ENCODE assay signal across 11 cellular contexts in genomic region chr1:206554833-206555472, GRCh38. TPM values are rescaled to one million over a fixed set of nuclear protein-coding genes. Genes with fewer than 3 reads are reported as not detected.
A peak's percentile ranks its signal among the peaks of the same experiment; 100 is the strongest.
DNase-seq lines count a peak whose midpoint lies in the region; ATAC-seq, FAIRE-seq and TF ChIP-seq lines count a peak whose summit lies in the region.
"Had no signal": no experiment of that assay in that cellular context is flagged by ENCODE, and none has a peak within 500 bp of the region (broad histone marks: within the 10 kb centered on the region; RNA-seq: fewer than 3 reads in every experiment).

No MANE protein-coding gene starts in this region.

- H3K9me3 ChIP-seq in HepG2 (ENCODE audit: low read length) (no peaks in the 10 kb centered on the region), right lobe of liver (no peaks in the 10 kb centered on the region), transverse colon (no peaks in the 10 kb centered on the region)
- H3K9me3 ChIP-seq: ascending aorta had no signal

- TF ChIP-seq POLR2A in HepG2 (IDR thresholded peaks at IDR 0.05; ENCODE audit: insufficient read depth in 1 of 2, low read depth in 2 of 2, low read length in 2 of 2) (no peak), right lobe of liver (IDR thresholded peaks at IDR 0.05) (no peak), transverse colon (IDR thresholded peaks at IDR 0.05) (no peak)

- CTCF ChIA-PET in HepG2 (lab: Yijun Ruan, JAX; ENCODE audit: low intra/inter-chr PET ratio, low total read pairs) = no interaction called here
- CTCF ChIA-PET in activated CD8-positive, alpha-beta T cell treated with anti-CD3 and anti-CD28 coated beads for 36 hours (lab: Charles Lee) = interaction anchor here (1.1 to 24.5 kb wide), 15 partner anchors 10 to 109 kb away, joined by 3 to 583 read pairs (median 6); partner anchors contain the start of genes DYRK3, EIF2D, IKBKE and RASSF5

- ATAC-seq in HepG2 (no peak), right lobe of liver (no peak), memory B cell (ENCODE audit: low read depth) (no peak)
- ATAC-seq in activated CD8-positive, alpha-beta T cell treated with anti-CD3 and anti-CD28 coated beads for 36 hours = no peak

- POLR2A ChIA-PET in HepG2 (lab: Yijun Ruan, JAX) = no interaction called here
- POLR2A ChIA-PET in activated CD8-positive, alpha-beta T cell treated with anti-CD3 and anti-CD28 coated beads for 36 hours (lab: Charles Lee) = interaction anchor here (0.8 to 26.8 kb wide), 10 partner anchors 10 to 247 kb away, joined by 3 to 1021 read pairs (median 6); partner anchors contain the start of gene RASSF5

- no peak for TF ChIP-seq CTCF in HepG2 (CRISPR knock-in tag; IDR thresholded peaks at IDR 0.05)
- no peak for TF ChIP-seq CTCF in right lobe of liver (IDR thresholded peaks at IDR 0.05)
- no peak for TF ChIP-seq CTCF in activated CD8-positive, alpha-beta T cell treated with anti-CD3 and anti-CD28 coated beads for 36 hours (IDR thresholded peaks at IDR 0.05)
- no peak for TF ChIP-seq CTCF in transverse colon (IDR thresholded peaks at IDR 0.05)

- H3K4me1 ChIP-seq in HepG2 (ENCODE audit: insufficient read depth, low read length) = peaks cover 44% of the 10 kb centered on the region
- H3K4me1 ChIP-seq in right lobe of liver = peaks cover 0 to 55% (median 21%) of the 10 kb centered on the region in 4 donors
- peaks cover 2 to 44% (median 21%) of the 10 kb centered on the region in 4 donors for H3K4me1 ChIP-seq in transverse colon

- H3K4me3 Mint-ChIP-seq in activated CD8-positive, alpha-beta T cell treated with anti-CD3 and anti-CD28 coated beads for 36 hours = peak overlapping the region; percentile 96
- H3K4me3 Mint-ChIP-seq in memory B cell = peak overlapping the region; percentile 22

- H3K36me3 Mint-ChIP-seq in activated CD8-positive, alpha-beta T cell treated with anti-CD3 and anti-CD28 coated beads for 36 hours (ENCODE audit: low read depth) = peaks cover 27% of the 10 kb centered on the region
- H3K36me3 Mint-ChIP-seq in memory B cell = no peaks in the 10 kb centered on the region

- FAIRE-seq in HepG2 (lab: Jason Lieb, UNC) = no peak

- no peak overlapping the region for H3K9ac ChIP-seq in HepG2 (ENCODE audit: insufficient read depth, low read depth, low read length)

- H3K27me3 ChIP-seq in HepG2 (ENCODE audit: control insufficient read depth in 1 of 2, insufficient read depth in 2 of 2, low read length in 2 of 2) = peaks cover 1 to 25% of the 10 kb centered on the region in 2 experiments; a peak in 4 of 5 replicates
- H3K27me3 ChIP-seq in right lobe of liver = no peaks in the 10 kb centered on the region
- no peaks in the 10 kb centered on the region for H3K27me3 ChIP-seq in transverse colon
- H3K27me3 ChIP-seq: ascending aorta had no signal

- BruUV-seq in HepG2 (replicated peaks; lab: Mats Ljungman, UMichigan) = no TSS peak

- H3K4me2 ChIP-seq in HepG2 (ENCODE audit: low read depth, low read length) = 0 out of 2 replicates have a peak overlapping the region, but pooled peaks have one; percentile 80

- no peak for TF ChIP-seq RAD21 in HepG2 (CRISPR knock-in tag; IDR thresholded peaks at IDR 0.05)

- H3K27me3 Mint-ChIP-seq in activated CD8-positive, alpha-beta T cell treated with anti-CD3 and anti-CD28 coated beads for 36 hours = no peaks in the 10 kb centered on the region
- H3K27me3 Mint-ChIP-seq in memory B cell = no peaks in the 10 kb centered on the region

- no peak overlapping the region for H2AFZ ChIP-seq in HepG2 (ENCODE audit: low read length)

- no peaks in the 10 kb centered on the region for H3K79me2 ChIP-seq in HepG2 (ENCODE audit: insufficient read depth, low read length)

- H3K4me1 Mint-ChIP-seq in activated CD8-positive, alpha-beta T cell treated with anti-CD3 and anti-CD28 coated beads for 36 hours (ENCODE audit: low read depth) = peaks cover 50% of the 10 kb centered on the region
- H3K4me1 Mint-ChIP-seq in memory B cell = peaks cover 30% of the 10 kb centered on the region

- H3K27ac ChIP-seq in HepG2 (ENCODE audit: extremely low read length, insufficient read depth, low read length) (no peak overlapping the region), right lobe of liver (no peak overlapping the region), transverse colon (peak overlapping the region; percentile 1 to 88 (median 52))

- intact Hi-C loops in HepG2 (cut with micrococcal nuclease; ENCODE audit: unreplicated experiment) = no loop called here
- intact Hi-C loops in right lobe of liver (cut with DNase I) = no loop called here
- intact Hi-C loops in activated CD8-positive, alpha-beta T cell treated with anti-CD3 and anti-CD28 coated beads for 36 hours (cut with micrococcal nuclease) = no loop called here
- intact Hi-C loops in transverse colon (cut with DNase I; ENCODE audit: low total_unique reads) = no loop called here

- in situ Hi-C loops in HepG2 (cut with HindIII; ENCODE audit: extremely low pct_ligation_motif_present, low pct_unique_long_range_greater_than_20kb) = no loop called here
- in situ Hi-C loops in transverse colon (cut with MboI; ENCODE audit: low pct_ligation_motif_present in 1 of 4, low pct_unique_long_range_greater_than_20kb in 1 of 4, low sequenced_read_pairs in 3 of 4) = no loop called here

- H3K4me3 ChIP-seq in HepG2 (replicated peaks in 1 of 3; ENCODE audit: insufficient read depth in 1 of 3, low read depth in 2 of 3, low read length in 3 of 3) (no peak overlapping the region), right lobe of liver (no peak overlapping the region), transverse colon (no peak overlapping the region)
- H3K4me3 ChIP-seq: ascending aorta had no signal

- TF ChIP-seq EP300 in HepG2 (IDR thresholded peaks at IDR 0.05; ENCODE audit: low read depth in 2 of 2, low read length in 2 of 2) (no peak), HepG2 (CRISPR knock-in tag; IDR thresholded peaks at IDR 0.05; ENCODE audit: borderline replicate concordance) (no peak), transverse colon (IDR thresholded peaks at IDR 0.05; ENCODE audit: low read depth) (no peak)

- H4K20me1 ChIP-seq in HepG2 (ENCODE audit: insufficient read depth, low read length) = peaks cover 5% of the 10 kb centered on the region; the same call in 1 of the 2 replicates

- WGBS in HepG2 (ENCODE audit: low lambda C conversion rate) = 23% methylated on average over 1 of the region's 1 CpG
- WGBS in right lobe of liver (ENCODE audit: insufficient coverage, low coverage, low lambda C conversion rate, missing lambda C conversion rate) = 22% methylated on average over 1 of the region's 1 CpG
- 83 to 91% methylated on average over 1 of the region's 1 CpG for WGBS in transverse colon (ENCODE audit: low coverage in 1 of 2), 2 donors

- H3K27ac Mint-ChIP-seq in activated CD8-positive, alpha-beta T cell treated with anti-CD3 and anti-CD28 coated beads for 36 hours = peak overlapping the region; percentile 97
- H3K27ac Mint-ChIP-seq in memory B cell = peak overlapping the region; percentile 97

- H3K36me3 ChIP-seq in HepG2 (replicated peaks in 1 of 2; ENCODE audit: control insufficient read depth in 1 of 2, insufficient read depth in 2 of 2, low read length in 2 of 2) (no peaks in the 10 kb centered on the region), right lobe of liver (no peaks in the 10 kb centered on the region), transverse colon (no peaks in the 10 kb centered on the region)
- H3K36me3 ChIP-seq: ascending aorta had no signal

- H3K9me3 Mint-ChIP-seq in activated CD8-positive, alpha-beta T cell treated with anti-CD3 and anti-CD28 coated beads for 36 hours = no peaks in the 10 kb centered on the region
- H3K9me3 Mint-ChIP-seq in memory B cell = no peaks in the 10 kb centered on the region

- no peak for DNase-seq in HepG2 (ENCODE audit: low spot score)
- DNase-seq in right lobe of liver = no peak
- no peak for DNase-seq in activated CD8-positive, alpha-beta T cell treated with anti-CD3 and anti-CD28 coated beads for 36 hours
- no peak for DNase-seq in memory B cell (ENCODE audit: low spot score in 2 of 2)
- no peak for DNase-seq in transverse colon
- no peak for DNase-seq in cerebellar nuclear complex (lab: John Stamatoyannopoulos, UW)
- DNase-seq in amygdala (lab: John Stamatoyannopoulos, UW) = no peak
- no peak for DNase-seq in GDM1 (lab: John Stamatoyannopoulos, UW)
- DNase-seq: NCI-H1436, NCI-H510A had no signal

RNA-seq across cellular contexts. Expression of gene RASSF5, which starts 47.6 kb away (rescaled TPM):
- total RNA-seq in HepG2 (2016; rRNA removed; fragmentation: Illumina TruSeq; extraction: Trizol) (0.18 and 0.49 TPM in 2 replicates), right lobe of liver (10 to 100 TPM in 5 of 6 experiments, 1 to 10 TPM in 1; 8.1 to 18.8 (median 12.6) TPM), transverse colon (10 to 100 TPM in 1 of 4 donors, 1 to 10 TPM in 3; 4.6 to 14.0 (median 7.8) TPM)
- 0.09 TPM in 1 of 2 replicates, not detected in the other for total RNA-seq in HepG2 (2016; cell fraction: cytosol; rRNA removed; fragmentation: Illumina TruSeq; extraction: Trizol; ENCODE audit: low read depth)
- 0.24 and 0.36 TPM in 2 replicates for total RNA-seq in HepG2 (2016; cell fraction: insoluble cytoplasmic fraction; rRNA removed; fragmentation: Illumina TruSeq; extraction: Trizol)
- total RNA-seq in HepG2 (2016; cell fraction: membrane; rRNA removed; fragmentation: Illumina TruSeq; extraction: Trizol) = 0.14 and 0.19 TPM in 2 replicates
- 0.22 and 0.47 TPM in 2 replicates for total RNA-seq in HepG2 (2016; cell fraction: nucleus; rRNA removed; fragmentation: Illumina TruSeq; extraction: Trizol)
- polyA plus RNA-seq in HepG2 (2011; rRNA removed) = 0.40 and 0.50 TPM in 2 replicates
- polyA plus RNA-seq in HepG2 (2011; cell fraction: cytosol; rRNA removed) = 0.27 and 0.47 TPM in 2 replicates
- 0.58 and 0.66 TPM in 2 replicates for polyA plus RNA-seq in HepG2 (2011; cell fraction: nucleus; rRNA removed)
- 0.76 and 2.1 TPM in 2 replicates for polyA plus RNA-seq in HepG2 (2012)
- polyA plus RNA-seq in HepG2 (2016; cell fraction: cytosol; fragmentation: Illumina TruSeq; extraction: Trizol; ENCODE audit: low read depth) = 0.03 and 0.06 TPM in 2 replicates
- 0.21 and 0.29 TPM in 2 replicates for polyA plus RNA-seq in HepG2 (2016; cell fraction: insoluble cytoplasmic fraction; fragmentation: Illumina TruSeq; extraction: Trizol; ENCODE audit: low read depth)
- polyA plus RNA-seq in HepG2 (2016; cell fraction: membrane; fragmentation: Illumina TruSeq; extraction: Trizol; ENCODE audit: low read depth) = 0.09 and 0.11 TPM in 2 replicates
- 0.43 and 0.48 TPM in 2 replicates for polyA plus RNA-seq in HepG2 (2016; cell fraction: nucleus; fragmentation: Illumina TruSeq; extraction: Trizol; ENCODE audit: insufficient read depth, low read depth)
- polyA minus RNA-seq in HepG2 (2011; rRNA and poly(A)+ RNA removed; ENCODE audit: low replicate concordance) = 0.30 and 18.0 TPM in 2 replicates
- 0.49 and 1.3 TPM in 2 replicates for polyA minus RNA-seq in HepG2 (2011; cell fraction: cytosol; rRNA and poly(A)+ RNA removed)
- polyA minus RNA-seq in HepG2 (2011; cell fraction: nucleus; rRNA and poly(A)+ RNA removed) = 0.26 and 0.50 TPM in 2 replicates
- 100 to 1,000 TPM; 215 to 218 TPM for total RNA-seq in activated CD8-positive, alpha-beta T cell treated with anti-CD3 and anti-CD28 coated beads for 36 hours

RNA-seq across cellular contexts. Expression of gene EIF2D, which starts 57.3 kb away (rescaled TPM):
- total RNA-seq in HepG2 (2016; rRNA removed; fragmentation: Illumina TruSeq; extraction: Trizol) (45.1 and 47.5 TPM in 2 replicates), right lobe of liver (10 to 100 TPM; 18.4 to 29.3 (median 24.4) TPM), transverse colon (10 to 100 TPM; 20.9 to 57.3 (median 39.5) TPM)
- 43.1 and 44.2 TPM in 2 replicates for total RNA-seq in HepG2 (2016; cell fraction: cytosol; rRNA removed; fragmentation: Illumina TruSeq; extraction: Trizol; ENCODE audit: low read depth)
- total RNA-seq in HepG2 (2016; cell fraction: insoluble cytoplasmic fraction; rRNA removed; fragmentation: Illumina TruSeq; extraction: Trizol) = 44.4 and 45.6 TPM in 2 replicates
- 66.4 and 71.1 TPM in 2 replicates for total RNA-seq in HepG2 (2016; cell fraction: membrane; rRNA removed; fragmentation: Illumina TruSeq; extraction: Trizol)
- total RNA-seq in HepG2 (2016; cell fraction: nucleus; rRNA removed; fragmentation: Illumina TruSeq; extraction: Trizol) = 33.0 and 33.9 TPM in 2 replicates
- polyA plus RNA-seq in HepG2 (2011; rRNA removed) = 61.1 and 64.9 TPM in 2 replicates
- polyA plus RNA-seq in HepG2 (2011; cell fraction: cytosol; rRNA removed) = 57.5 and 59.2 TPM in 2 replicates
- polyA plus RNA-seq in HepG2 (2011; cell fraction: nucleus; rRNA removed) = 50.4 and 55.0 TPM in 2 replicates
- polyA plus RNA-seq in HepG2 (2012) = 35.2 and 37.1 TPM in 2 replicates
- polyA plus RNA-seq in HepG2 (2016; cell fraction: cytosol; fragmentation: Illumina TruSeq; extraction: Trizol; ENCODE audit: low read depth) = 51.1 and 52.3 TPM in 2 replicates
- polyA plus RNA-seq in HepG2 (2016; cell fraction: insoluble cytoplasmic fraction; fragmentation: Illumina TruSeq; extraction: Trizol; ENCODE audit: low read depth) = 56.4 and 58.1 TPM in 2 replicates
- polyA plus RNA-seq in HepG2 (2016; cell fraction: membrane; fragmentation: Illumina TruSeq; extraction: Trizol; ENCODE audit: low read depth) = 76.1 and 77.6 TPM in 2 replicates
- polyA plus RNA-seq in HepG2 (2016; cell fraction: nucleus; fragmentation: Illumina TruSeq; extraction: Trizol; ENCODE audit: insufficient read depth, low read depth) = 56.2 and 57.6 TPM in 2 replicates
- polyA minus RNA-seq in HepG2 (2011; rRNA and poly(A)+ RNA removed; ENCODE audit: low replicate concordance) = 48.8 and 93.5 TPM in 2 replicates
- 21.5 and 22.3 TPM in 2 replicates for polyA minus RNA-seq in HepG2 (2011; cell fraction: cytosol; rRNA and poly(A)+ RNA removed)
- polyA minus RNA-seq in HepG2 (2011; cell fraction: nucleus; rRNA and poly(A)+ RNA removed) = 31.9 and 36.3 TPM in 2 replicates
- 100 to 1,000 TPM; 100 to 102 TPM for total RNA-seq in activated CD8-positive, alpha-beta T cell treated with anti-CD3 and anti-CD28 coated beads for 36 hours

Comparison
In these comparisons a context has a peak if more than half of its experiments do, and no peak if none do; other contexts are left out.
1. H3K27ac ChIP-seq: peak in transverse colon (4 of 4); none in HepG2 (single experiment) and right lobe of liver (0 of 3).
2. RNA of gene RASSF5, which starts 47.6 kb away (total RNA-seq): 215 to 218 TPM in activated CD8-positive, alpha-beta T cell treated with anti-CD3 and anti-CD28 coated beads for 36 hours; 8.1 to 18.8 TPM in right lobe of liver, 4.6 to 14.0 TPM in transverse colon and 0.09 to 0.49 TPM in HepG2; every median in the first group is over 10 times any median in the second.